Comparison of ENCODE assay signal across 9 cellular contexts in the genomic region with DNA sequence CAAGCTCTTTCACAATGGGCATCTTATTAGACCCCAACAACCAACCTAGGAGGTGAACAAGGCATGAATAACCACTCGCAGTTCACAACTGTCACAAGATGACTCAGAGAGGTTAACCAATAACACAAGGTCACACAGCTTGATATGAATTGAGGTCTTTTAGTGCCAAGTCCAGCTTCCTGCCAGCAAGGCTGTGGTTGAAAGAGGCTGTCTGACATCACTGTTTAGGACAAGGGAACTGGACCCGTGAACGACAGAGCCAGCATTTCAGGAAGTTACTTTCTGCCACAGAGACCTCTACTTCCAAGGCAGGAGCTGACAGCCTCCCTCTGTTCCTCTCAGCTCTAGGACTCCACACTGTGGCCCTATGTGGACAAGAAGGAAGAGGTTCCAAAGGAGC. TPM values are rescaled to one million over a fixed set of nuclear protein-coding genes. Genes with fewer than 3 reads are reported as not detected.
DNase-seq lines count a peak whose midpoint lies in the region; ATAC-seq and TF ChIP-seq lines count a peak whose summit lies in the region.
"Had no signal": no experiment of that assay in that cellular context is flagged by ENCODE, and none has a peak within 500 bp of the region (broad histone marks: within the 10 kb centered on the region; RNA-seq: fewer than 3 reads in every experiment).

No MANE protein-coding gene starts in this region.

- no peaks in the 10 kb centered on the region for H3K36me3 ChIP-seq in adrenal gland (replicated peaks in 1 of 2)
- H3K36me3 ChIP-seq in Karpas-422 (ENCODE audit: insufficient read depth, low read length), result no peaks in the 10 kb centered on the region

- H3K4me3 ChIP-seq in HFF-Myc (replicated peaks; ENCODE audit: low read depth, low read length), result no peak overlapping the region
- H3K4me3 ChIP-seq in adrenal gland, result no peak overlapping the region
- H3K4me3 ChIP-seq in Karpas-422 (ENCODE audit: low read length), result no peak overlapping the region

- intact Hi-C loops in adrenal gland (cut with DNase I), result no loop called here

- DNase-seq in HFF-Myc (ENCODE audit: extremely low read depth, low read depth), result peak; percentile 25
- peak; percentile 34 to 84 (median 78) for DNase-seq in adrenal gland
- DNase-seq in kidney tubule cell (ENCODE audit: low spot score), result peak; percentile 96
- no peak for DNase-seq in Karpas-422
- DNase-seq in iPS-NIHi11 (ENCODE audit: low spot score), result no peak
- no peak for DNase-seq in stimulated activated CD4-positive, alpha-beta T cell treated with anti-CD3 and anti-CD28 coated beads, Interleukin-2, amount 100 ng/mL, for 48 hours
- no peak for DNase-seq in D341Med (ENCODE audit: low spot score)

- peaks cover 4 to 8% of the 10 kb centered on the region in 2 donors for H3K4me1 ChIP-seq in adrenal gland (replicated peaks in 1 of 2)
- H3K4me1 ChIP-seq in Karpas-422 (ENCODE audit: low read length), result no peaks in the 10 kb centered on the region

- no peak for TF ChIP-seq POLR2A in adrenal gland (IDR thresholded peaks at IDR 0.05)

- no peaks in the 10 kb centered on the region for H3K9me3 ChIP-seq in adrenal gland (replicated peaks in 1 of 3)
- no peaks in the 10 kb centered on the region for H3K9me3 ChIP-seq in Karpas-422 (ENCODE audit: low read length)

- H3K9me2 ChIP-seq in Karpas-422 (replicated peaks; ENCODE audit: insufficient read depth, low read length), result no peaks in the 10 kb centered on the region

- no peaks in the 10 kb centered on the region for H3K27me3 ChIP-seq in adrenal gland
- H3K27me3 ChIP-seq in Karpas-422 (ENCODE audit: low read length), result no peaks in the 10 kb centered on the region

- H3K27ac ChIP-seq in adrenal gland, result peak overlapping the region in 1 of 5 donors; percentile 8
- H3K27ac ChIP-seq in Karpas-422 (ENCODE audit: low read length), result no peak overlapping the region
- H3K27ac ChIP-seq: KMS-11 had no signal

- no peak overlapping the region for H2AFZ ChIP-seq in Karpas-422 (ENCODE audit: low read length)

- peak; percentile 82 for ATAC-seq in GM18511 (IDR thresholded peaks at IDR 0.05; ENCODE audit: unreplicated experiment)

- no peaks in the 10 kb centered on the region for H4K20me1 ChIP-seq in Karpas-422 (ENCODE audit: insufficient read depth, low read depth, low read length)

- WGBS in adrenal gland, 4 donors, result 13 to 18% (median 17%) methylated on average over 3 of the region's 3 CpGs

- TF ChIP-seq CTCF in HFF-Myc (IDR thresholded peaks at IDR 0.05; ENCODE audit: low read depth, low read length, missing control alignments), result no peak
- TF ChIP-seq CTCF in adrenal gland (IDR thresholded peaks at IDR 0.05), result no peak

- H3K79me2 ChIP-seq in Karpas-422 (ENCODE audit: low read length), result no peaks in the 10 kb centered on the region

- H3K9ac ChIP-seq in Karpas-422 (ENCODE audit: low read length), result no peak overlapping the region
- H3K9ac ChIP-seq: KMS-11 had no signal

- no peak overlapping the region for H3K4me2 ChIP-seq in Karpas-422 (ENCODE audit: low read depth, low read length, poor library complexity, severe bottlenecking)
- H3K4me2 ChIP-seq: KMS-11 had no signal

RNA-seq across cellular contexts. Expression of gene ALDH1B1, which starts 53.4 kb away (rescaled TPM):
- 10 to 100 TPM; 15.5 to 46.8 (median 19.3) TPM for total RNA-seq in adrenal gland
- polyA plus RNA-seq in adrenal gland, result 10 to 100 TPM in 1 of 3 donors, 1 to 10 TPM in 2; 4.4 to 41.4 (median 6.2) TPM
- total RNA-seq in Karpas-422 (2014; rRNA removed; shearing (Covaris generic); ENCODE audit: low replicate concordance), result 10.3 and 16.3 TPM in 2 replicates

Comparison
In these comparisons a context has a peak if more than half of its experiments do, and no peak if none do; other contexts are left out.
1. DNase-seq: peak in HFF-Myc (single experiment), adrenal gland (7 of 7) and kidney tubule cell (single experiment); none in Karpas-422 (single experiment), iPS-NIHi11 (single experiment), stimulated activated CD4-positive, alpha-beta T cell treated with anti-CD3 and anti-CD28 coated beads, Interleukin-2, amount 100 ng/mL, for 48 hours (0 of 2) and D341Med (single experiment).